ENCODE assay signal across 1 cellular context in genomic region chr3:128051837-128052766, GRCh38.
TF ChIP-seq lines count a peak whose summit lies in the region.

Gene SEC61A1 (plus strand): TSS chr3:128052437. CDS start chr3:128052553, 116 bp downstream.

TF ChIP-seq in K562, 482 proteins besides CTCF, POLR2A, EP300 and RAD21 (continued from another document and continues in another):
- TF ChIP-seq, protein P1, sequence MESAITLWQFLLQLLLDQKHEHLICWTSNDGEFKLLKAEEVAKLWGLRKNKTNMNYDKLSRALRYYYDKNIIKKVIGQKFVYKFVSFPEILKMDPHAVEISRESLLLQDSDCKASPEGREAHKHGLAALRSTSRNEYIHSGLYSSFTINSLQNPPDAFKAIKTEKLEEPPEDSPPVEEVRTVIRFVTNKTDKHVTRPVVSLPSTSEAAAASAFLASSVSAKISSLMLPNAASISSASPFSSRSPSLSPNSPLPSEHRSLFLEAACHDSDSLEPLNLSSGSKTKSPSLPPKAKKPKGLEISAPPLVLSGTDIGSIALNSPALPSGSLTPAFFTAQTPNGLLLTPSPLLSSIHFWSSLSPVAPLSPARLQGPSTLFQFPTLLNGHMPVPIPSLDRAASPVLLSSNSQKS (CRISPR knock-in tag; IDR thresholded peaks at IDR 0.05) = no peak
- TF ChIP-seq POLR2B (IDR thresholded peaks at IDR 0.05; ENCODE audit: low read depth, partially characterized antibody) = peak; percentile 59
- TF ChIP-seq HDAC1 (IDR thresholded peaks at IDR 0.05) = peak in 1 of 2 experiments; percentile 30; a peak in 2 of 4 replicates
- TF ChIP-seq MBD2 (IDR thresholded peaks at IDR 0.05; ENCODE audit: borderline replicate concordance, low read depth) = peak; percentile 61; the same call in 1 of the 2 replicates
- no peak for TF ChIP-seq CBX2 (IDR thresholded peaks at IDR 0.05; ENCODE audit: insufficient read depth, low read length, poor library complexity, severe bottlenecking)
- TF ChIP-seq GMEB1 (CRISPR knock-in tag; IDR thresholded peaks at IDR 0.05) = peak; percentile 65
- peak; percentile 95 for TF ChIP-seq ZKSCAN1 (IDR thresholded peaks at IDR 0.05; ENCODE audit: low read depth, low read length)
- TF ChIP-seq HCFC1 (IDR thresholded peaks at IDR 0.05; ENCODE audit: low read depth, low read length) = peak; percentile 86
- peak; percentile 38 for TF ChIP-seq PHF20 (IDR thresholded peaks at IDR 0.05; ENCODE audit: partially characterized antibody)
- peak; percentile 21; the same call in 1 of the 2 replicates for TF ChIP-seq MTA3 (IDR thresholded peaks at IDR 0.05; ENCODE audit: borderline replicate concordance)
- 0 out of 2 replicates have a peak, but pooled peaks have one; percentile 51 for TF ChIP-seq GATAD2B (IDR thresholded peaks at IDR 0.05; ENCODE audit: borderline replicate concordance)
- TF ChIP-seq MGA (IDR thresholded peaks at IDR 0.05) = peak; percentile 81
- TF ChIP-seq RB1 (IDR thresholded peaks at IDR 0.05; ENCODE audit: low read depth) = peak; percentile 45
- peak; percentile 24 for TF ChIP-seq CHD1 (IDR thresholded peaks at IDR 0.05; ENCODE audit: low read length)
- TF ChIP-seq PHF8 (IDR thresholded peaks at IDR 0.05; ENCODE audit: borderline replicate concordance, low read length) = peak; percentile 90; the same call in 1 of the 2 replicates
- peak; percentile 15 for TF ChIP-seq HNRNPLL (IDR thresholded peaks at IDR 0.05; ENCODE audit: low read depth, low read length, poor library complexity, severe bottlenecking)
- no peak for TF ChIP-seq ADNP (tag; IDR thresholded peaks at IDR 0.05)
- no peak for TF ChIP-seq RBM15 (IDR thresholded peaks at IDR 0.05; ENCODE audit: insufficient read depth, low read length)
- TF ChIP-seq XRCC4 (IDR thresholded peaks at IDR 0.05; ENCODE audit: extremely low read depth, insufficient read depth, insufficient read length) = no peak
- no peak for TF ChIP-seq CREBBP (IDR thresholded peaks at IDR 0.05; ENCODE audit: low read depth, low read length)
- TF ChIP-seq ZNF592 (IDR thresholded peaks at IDR 0.05) = peak; percentile 68; the same call in 1 of the 2 replicates
- TF ChIP-seq, protein P2, sequence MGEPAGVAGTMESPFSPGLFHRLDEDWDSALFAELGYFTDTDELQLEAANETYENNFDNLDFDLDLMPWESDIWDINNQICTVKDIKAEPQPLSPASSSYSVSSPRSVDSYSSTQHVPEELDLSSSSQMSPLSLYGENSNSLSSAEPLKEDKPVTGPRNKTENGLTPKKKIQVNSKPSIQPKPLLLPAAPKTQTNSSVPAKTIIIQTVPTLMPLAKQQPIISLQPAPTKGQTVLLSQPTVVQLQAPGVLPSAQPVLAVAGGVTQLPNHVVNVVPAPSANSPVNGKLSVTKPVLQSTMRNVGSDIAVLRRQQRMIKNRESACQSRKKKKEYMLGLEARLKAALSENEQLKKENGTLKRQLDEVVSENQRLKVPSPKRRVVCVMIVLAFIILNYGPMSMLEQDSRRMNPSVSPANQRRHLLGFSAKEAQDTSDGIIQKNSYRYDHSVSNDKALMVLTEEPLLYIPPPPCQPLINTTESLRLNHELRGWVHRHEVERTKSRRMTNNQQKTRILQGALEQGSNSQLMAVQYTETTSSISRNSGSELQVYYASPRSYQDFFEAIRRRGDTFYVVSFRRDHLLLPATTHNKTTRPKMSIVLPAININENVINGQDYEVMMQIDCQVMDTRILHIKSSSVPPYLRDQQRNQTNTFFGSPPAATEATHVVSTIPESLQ (CRISPR knock-in tag; IDR thresholded peaks at IDR 0.05) = no peak
- no peak for TF ChIP-seq KAT2B (IDR thresholded peaks at IDR 0.05; ENCODE audit: low read depth, low read length)
- peak; percentile 85 to 88 for TF ChIP-seq NRF1 (conservative IDR thresholded peaks at IDR 0.05 in 1 of 2, IDR thresholded peaks at IDR 0.05 in 1 of 2)
- no peak for TF ChIP-seq ZSCAN32 (CRISPR knock-in tag; IDR thresholded peaks at IDR 0.05)
- peak in 1 of 2 experiments; percentile 45; a peak in 1 of 4 replicates for TF ChIP-seq MAZ (CRISPR knock-in tag; conservative IDR thresholded peaks at IDR 0.05 in 1 of 2, IDR thresholded peaks at IDR 0.05 in 1 of 2)
- TF ChIP-seq NR4A1 (CRISPR knock-in tag; IDR thresholded peaks at IDR 0.05) = no peak
- no peak for TF ChIP-seq NR4A1 (tag; IDR thresholded peaks at IDR 0.05)
- TF ChIP-seq SAP30 (IDR thresholded peaks at IDR 0.05; ENCODE audit: borderline replicate concordance, insufficient read depth, low read depth, low read length, poor library complexity, severe bottlenecking) = peak; percentile 28
- TF ChIP-seq CBX8 (IDR thresholded peaks at IDR 0.05; ENCODE audit: borderline replicate concordance, extremely low read depth, low read depth, low read length, poor library complexity, severe bottlenecking) = no peak
- TF ChIP-seq KDM5B (IDR thresholded peaks at IDR 0.05; ENCODE audit: insufficient replicate concordance, low read depth, low read length) = peak; percentile 83
- TF ChIP-seq CREM (IDR thresholded peaks at IDR 0.05; ENCODE audit: low read depth) = peak; percentile 54; the same call in 1 of the 2 replicates
- TF ChIP-seq ZC3H4 (CRISPR knock-in tag; IDR thresholded peaks at IDR 0.05; ENCODE audit: borderline replicate concordance) = peak; percentile 55; the same call in 1 of the 2 replicates
- TF ChIP-seq ZBTB33 (CRISPR knock-in tag; IDR thresholded peaks at IDR 0.05) = no peak
- peak; percentile 48 for TF ChIP-seq POLR2H (tag; IDR thresholded peaks at IDR 0.05; ENCODE audit: low read depth)
- TF ChIP-seq RBFOX2 (IDR thresholded peaks at IDR 0.05; ENCODE audit: low read depth, low read length) = peak; percentile 97
- TF ChIP-seq TSC22D4 (tag; IDR thresholded peaks at IDR 0.05) = no peak
- TF ChIP-seq ZNF644 (tag; IDR thresholded peaks at IDR 0.05; ENCODE audit: low read depth) = no peak; the same call in 1 of the 2 replicates
